In the genomic region with DNA sequence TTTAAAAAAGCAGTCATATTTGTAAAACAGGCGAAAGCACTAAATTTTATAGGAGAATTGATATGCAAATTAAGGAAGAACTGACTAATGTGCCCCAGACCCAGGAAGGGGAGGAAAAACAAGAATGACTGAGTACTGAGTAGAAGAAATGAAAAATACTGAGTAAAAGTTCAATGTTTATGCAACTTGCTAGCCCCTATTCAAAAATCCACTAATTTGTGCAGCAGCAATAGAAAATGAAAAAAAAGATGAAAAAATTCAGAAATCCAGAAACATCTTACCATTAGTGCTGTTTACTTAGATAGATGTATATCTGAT, we compare ENCODE assay signal across 26 cellular contexts. TPM values are rescaled to one million over a fixed set of nuclear protein-coding genes. Genes with fewer than 3 reads are reported as not detected.
A peak's percentile ranks its signal among the peaks of the same experiment; 100 is the strongest.
DNase-seq lines count a peak whose midpoint lies in the region; ATAC-seq and TF ChIP-seq lines count a peak whose summit lies in the region.
"Had no signal": no experiment of that assay in that cellular context is flagged by ENCODE, and none has a peak within 500 bp of the region (broad histone marks: within the 10 kb centered on the region; RNA-seq: fewer than 3 reads in every experiment).

No MANE protein-coding gene starts in this region.

- H3K4me3 Mint-ChIP-seq in activated T-cell treated with anti-CD3 and anti-CD28 coated beads, Interleukin-2, amount 50 U/mL, for 24 hours = peak overlapping the region; percentile 48
- H3K4me3 Mint-ChIP-seq in activated naive CD8-positive, alpha-beta T cell treated with anti-CD3 and anti-CD28 coated beads for 36 hours = peak overlapping the region; percentile 19
- H3K4me3 Mint-ChIP-seq in natural killer cell treated with Interleukin-12 subunit alpha and Interleukin-12 subunit beta and Interleukin-15 and Interleukin-18, amount 100 ng/mL, for 72 hours = peak overlapping the region; percentile 52
- H3K4me3 Mint-ChIP-seq: CD4-positive, alpha-beta T cell had no signal

- no peak overlapping the region for H3K4me3 ChIP-seq in KMS-11 (IDR thresholded peaks at IDR 0.05; ENCODE audit: insufficient read depth, low read depth, low read length)
- H3K4me3 ChIP-seq: gastroesophageal sphincter, skin epidermis, testis had no signal

- peaks cover 68% of the 10 kb centered on the region for H3K4me1 Mint-ChIP-seq in activated T-cell treated with anti-CD3 and anti-CD28 coated beads, Interleukin-2, amount 50 U/mL, for 24 hours (ENCODE audit: low read depth)
- peaks cover 59% of the 10 kb centered on the region for H3K4me1 Mint-ChIP-seq in activated naive CD8-positive, alpha-beta T cell treated with anti-CD3 and anti-CD28 coated beads for 36 hours
- H3K4me1 Mint-ChIP-seq in natural killer cell treated with Interleukin-12 subunit alpha and Interleukin-12 subunit beta and Interleukin-15 and Interleukin-18, amount 100 ng/mL, for 72 hours (ENCODE audit: low read depth in 2 of 2) = peaks cover 37 to 42% of the 10 kb centered on the region in 2 donors

- H3K4me1 ChIP-seq in KMS-11 (ENCODE audit: low read depth, poor library complexity, severe bottlenecking) = peaks cover 45% of the 10 kb centered on the region

- no peak for TF ChIP-seq CTCF in KMS-11 (conservative IDR thresholded peaks at IDR 0.05; ENCODE audit: low read depth, low read length)

- DNase-seq in activated T-cell treated with anti-CD3 and anti-CD28 coated beads, Interleukin-2, amount 50 U/mL, for 24 hours = no peak
- DNase-seq in activated T-cell treated with anti-CD3 and anti-CD28 coated beads, Interleukin-2, amount 50 U/mL, for 48 hours = no peak
- DNase-seq in activated naive CD8-positive, alpha-beta T cell treated with anti-CD3 and anti-CD28 coated beads for 36 hours = no peak
- no peak for DNase-seq in natural killer cell treated with Interleukin-12 subunit alpha and Interleukin-12 subunit beta and Interleukin-15 and Interleukin-18, amount 100 ng/mL, for 72 hours (ENCODE audit: low spot score)
- no peak for DNase-seq in GF-D8 (lab: John Stamatoyannopoulos, UW)
- DNase-seq in DMS153 (lab: John Stamatoyannopoulos, UW) = no peak
- DNase-seq: activated CD4-positive, alpha-beta T cell treated with anti-CD3 and anti-CD28 coated beads, Interleukin-2, amount 50 U/mL, for 1 hour; activated gamma-delta T cell; CD4-positive, alpha-beta T cell; cortex of kidney; DMS79 treated with DMSO at 0.1 percent for 48 hours; NCI-H1048; NCI-H2081 treated with DMSO at 0.1 percent for 48 hours; NCI-H524 treated with DMSO at 0.1 percent for 48 hours; SHP77 treated with DMSO at 0.1 percent for 48 hours; stimulated activated CD4-positive, alpha-beta T cell treated with anti-CD3 and anti-CD28 coated beads, Interleukin-4, amount 100 ng/mL, for 4 hours; stimulated activated CD8-positive, alpha-beta memory T cell treated with anti-CD3 and anti-CD28 coated beads, Interleukin-4, amount 100 ng/mL, for 48 hours; T1000; testis had no signal

- H3K27ac ChIP-seq in KMS-11 = peak overlapping the region; percentile 42; the same call in 1 of the 2 replicates
- H3K27ac ChIP-seq: gastroesophageal sphincter, parathyroid adenoma, testis had no signal

- no peak overlapping the region for H2AFZ ChIP-seq in KMS-11 (ENCODE audit: low read depth)
- H2AFZ ChIP-seq: parathyroid adenoma had no signal

- H4K20me1 ChIP-seq in KMS-11 (ENCODE audit: insufficient read depth) = no peaks in the 10 kb centered on the region

- ATAC-seq in natural killer cell treated with Interleukin-12 subunit alpha and Interleukin-12 subunit beta and Interleukin-15 and Interleukin-18, amount 100 ng/mL, for 72 hours = no peak
- ATAC-seq in GM21526 (IDR thresholded peaks at IDR 0.05; ENCODE audit: low FRiP score, unreplicated experiment) = no peak
- ATAC-seq: gastroesophageal sphincter, left lobe of liver had no signal

- H3K27me3 ChIP-seq in KMS-11 (ENCODE audit: insufficient read depth, low read depth) = no peaks in the 10 kb centered on the region
- H3K27me3 ChIP-seq: gastroesophageal sphincter, testis had no signal

- peaks cover 83% of the 10 kb centered on the region for H3K79me2 ChIP-seq in KMS-11 (ENCODE audit: insufficient read depth, low read depth)

- H3K27me3 Mint-ChIP-seq in activated T-cell treated with anti-CD3 and anti-CD28 coated beads, Interleukin-2, amount 50 U/mL, for 24 hours = no peaks in the 10 kb centered on the region
- H3K27me3 Mint-ChIP-seq in activated naive CD8-positive, alpha-beta T cell treated with anti-CD3 and anti-CD28 coated beads for 36 hours = no peaks in the 10 kb centered on the region
- H3K27me3 Mint-ChIP-seq in natural killer cell treated with Interleukin-12 subunit alpha and Interleukin-12 subunit beta and Interleukin-15 and Interleukin-18, amount 100 ng/mL, for 72 hours = no peaks in the 10 kb centered on the region
- H3K27me3 Mint-ChIP-seq: CD4-positive, alpha-beta T cell had no signal

- no peak overlapping the region for H3K9ac ChIP-seq in KMS-11
- H3K9ac ChIP-seq: parathyroid adenoma had no signal

- no peaks in the 10 kb centered on the region for H3K36me3 ChIP-seq in KMS-11 (ENCODE audit: insufficient read depth)

- H3K9me3 Mint-ChIP-seq in activated T-cell treated with anti-CD3 and anti-CD28 coated beads, Interleukin-2, amount 50 U/mL, for 24 hours = no peaks in the 10 kb centered on the region
- H3K9me3 Mint-ChIP-seq in activated naive CD8-positive, alpha-beta T cell treated with anti-CD3 and anti-CD28 coated beads for 36 hours = no peaks in the 10 kb centered on the region
- no peaks in the 10 kb centered on the region for H3K9me3 Mint-ChIP-seq in natural killer cell treated with Interleukin-12 subunit alpha and Interleukin-12 subunit beta and Interleukin-15 and Interleukin-18, amount 100 ng/mL, for 72 hours
- H3K9me3 Mint-ChIP-seq: brain; CD4-positive, alpha-beta T cell had no signal

- H3K27ac Mint-ChIP-seq in activated T-cell treated with anti-CD3 and anti-CD28 coated beads, Interleukin-2, amount 50 U/mL, for 24 hours = peak overlapping the region; percentile 98
- peak overlapping the region; percentile 75 for H3K27ac Mint-ChIP-seq in activated naive CD8-positive, alpha-beta T cell treated with anti-CD3 and anti-CD28 coated beads for 36 hours
- H3K27ac Mint-ChIP-seq in natural killer cell treated with Interleukin-12 subunit alpha and Interleukin-12 subunit beta and Interleukin-15 and Interleukin-18, amount 100 ng/mL, for 72 hours = peak overlapping the region; percentile 82 to 91
- H3K27ac Mint-ChIP-seq: CD4-positive, alpha-beta T cell had no signal

- peak overlapping the region; percentile 25; the same call in 1 of the 2 replicates for H3K4me2 ChIP-seq in KMS-11

- H3K36me3 Mint-ChIP-seq in activated T-cell treated with anti-CD3 and anti-CD28 coated beads, Interleukin-2, amount 50 U/mL, for 24 hours (ENCODE audit: low read depth) = peaks cover 68% of the 10 kb centered on the region
- peaks cover 23% of the 10 kb centered on the region for H3K36me3 Mint-ChIP-seq in activated naive CD8-positive, alpha-beta T cell treated with anti-CD3 and anti-CD28 coated beads for 36 hours
- peaks cover 6% of the 10 kb centered on the region for H3K36me3 Mint-ChIP-seq in natural killer cell treated with Interleukin-12 subunit alpha and Interleukin-12 subunit beta and Interleukin-15 and Interleukin-18, amount 100 ng/mL, for 72 hours

RNA-seq across cellular contexts. Expression of gene CHD8, which starts 6.1 kb away (rescaled TPM):
- total RNA-seq in activated naive CD8-positive, alpha-beta T cell treated with anti-CD3 and anti-CD28 coated beads for 36 hours = 10 to 100 TPM; 78.5 to 86.2 TPM
- total RNA-seq in natural killer cell treated with Interleukin-12 subunit alpha and Interleukin-12 subunit beta and Interleukin-15 and Interleukin-18, amount 100 ng/mL, for 72 hours = 100 to 1,000 TPM; 118 to 147 TPM

RNA-seq across cellular contexts. Expression of gene RAB2B, which starts 26.9 kb away (rescaled TPM):
- 10 to 100 TPM; 17.3 to 21.0 TPM for total RNA-seq in activated naive CD8-positive, alpha-beta T cell treated with anti-CD3 and anti-CD28 coated beads for 36 hours
- total RNA-seq in natural killer cell treated with Interleukin-12 subunit alpha and Interleukin-12 subunit beta and Interleukin-15 and Interleukin-18, amount 100 ng/mL, for 72 hours = 10 to 100 TPM; 25.9 to 51.2 TPM

RNA-seq across cellular contexts. Expression of gene TOX4, which starts 27.1 kb away (rescaled TPM):
- total RNA-seq in activated naive CD8-positive, alpha-beta T cell treated with anti-CD3 and anti-CD28 coated beads for 36 hours = 10 to 100 TPM; 76.5 to 78.0 TPM
- 100 to 1,000 TPM in 1 of 2 donors, 10 to 100 TPM in 1; 92.0 to 105 TPM for total RNA-seq in natural killer cell treated with Interleukin-12 subunit alpha and Interleukin-12 subunit beta and Interleukin-15 and Interleukin-18, amount 100 ng/mL, for 72 hours
